ENCODE assay signal across 18 cellular contexts in the genomic region with DNA sequence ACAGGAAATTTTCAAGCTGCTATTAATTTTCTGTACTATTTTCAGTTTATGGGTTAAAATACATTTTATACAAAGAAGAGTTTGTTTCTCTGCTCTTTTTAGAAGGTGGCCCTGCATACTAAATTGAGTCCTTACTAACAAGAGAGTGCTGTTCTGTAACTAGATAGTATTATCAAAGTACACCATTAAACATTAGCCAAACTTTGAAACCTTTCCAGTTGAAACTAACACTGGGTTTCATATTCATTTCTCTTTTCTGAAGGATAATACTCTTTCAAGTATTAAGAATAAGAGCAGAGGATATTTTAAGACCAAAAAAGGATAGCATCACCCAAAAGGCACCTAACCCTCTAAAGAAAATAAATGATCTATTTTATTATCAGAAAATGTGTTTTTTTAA. TPM values are rescaled to one million over a fixed set of nuclear protein-coding genes. Genes with fewer than 3 reads are reported as not detected.
DNase-seq lines count a peak whose midpoint lies in the region; ATAC-seq and TF ChIP-seq lines count a peak whose summit lies in the region.
"Had no signal": no experiment of that assay in that cellular context is flagged by ENCODE, and none has a peak within 500 bp of the region (broad histone marks: within the 10 kb centered on the region; RNA-seq: fewer than 3 reads in every experiment).

No MANE protein-coding gene starts in this region.

- H3K4me3 ChIP-seq in heart left ventricle (no peak overlapping the region), dorsolateral prefrontal cortex (peak overlapping the region in 1 of 59 donors; percentile 2), SJCRH30 (no peak overlapping the region)

- TF ChIP-seq CTCF in heart left ventricle (IDR thresholded peaks at IDR 0.05): no peak
- TF ChIP-seq CTCF in dorsolateral prefrontal cortex (IDR thresholded peaks at IDR 0.05 in 54 of 56, conservative IDR thresholded peaks at IDR 0.05 in 2 of 56; ENCODE audit: low read depth in 1 of 56, partially characterized antibody in 56 of 56): no peak

- no peak for TF ChIP-seq POLR2A in heart left ventricle (IDR thresholded peaks at IDR 0.05)

- peak overlapping the region in 7 of 12 donors; percentile 1 to 44 (median 25) for H3K27ac ChIP-seq in heart left ventricle
- H3K27ac ChIP-seq in dorsolateral prefrontal cortex: peak overlapping the region in 46 of 59 donors; percentile 1 to 76 (median 50)
- no peak overlapping the region for H3K27ac ChIP-seq in SJCRH30

- H3K36me3 ChIP-seq in heart left ventricle (peaks cover 0 to 35% (median 30%) of the 10 kb centered on the region in 9 donors), SJCRH30 (no peaks in the 10 kb centered on the region)

- no peak overlapping the region for H3K4me3 Mint-ChIP-seq in stimulated activated effector memory CD8-positive, alpha-beta T cell treated with anti-CD3 and anti-CD28 coated beads, Interleukin-12 subunit alpha, Interleukin-12 subunit beta, amount 100 ng/mL, for 72 hours
- H3K4me3 Mint-ChIP-seq: activated CD4-positive, alpha-beta T cell treated with anti-CD3 and anti-CD28 coated beads, Interleukin-2, amount 10 ng/mL, durations not matched to agents 24 days and 14 days; IgD-negative memory B cell; T-helper 1 cell treated with Interleukin-12 subunit alpha and Interleukin-12 subunit beta and Interleukin-4 antibody, amounts not matched to agents 30 μg/mL and 1 μg/mL, for 36 hours had no signal

- no peak for DNase-seq in heart left ventricle
- no peak for DNase-seq in left cardiac atrium
- DNase-seq in dorsolateral prefrontal cortex: no peak
- DNase-seq in stimulated activated effector memory CD8-positive, alpha-beta T cell treated with anti-CD3 and anti-CD28 coated beads, Interleukin-12 subunit alpha, Interleukin-12 subunit beta, amount 100 ng/mL, for 72 hours (ENCODE audit: low spot score in 2 of 2): no peak
- DNase-seq in SJCRH30: no peak
- no peak for DNase-seq in NCI-H2196 (lab: John Stamatoyannopoulos, UW; ENCODE audit: unreplicated experiment)
- DNase-seq: activated CD4-positive, alpha-beta T cell treated with anti-CD3 and anti-CD28 coated beads, Interleukin-2, amount 10 ng/mL, durations not matched to agents 24 days and 14 days; DMS153; NCI-H1417; NCI-H345; stimulated activated CD4-positive, alpha-beta T cell treated with anti-CD3 and anti-CD28 coated beads, Interleukin-1b, Interleukin-23, amount 100 ng/mL, for 48 hours had no signal

- ATAC-seq in heart left ventricle (no peak), left cardiac atrium (no peak), HG02981 (IDR thresholded peaks at IDR 0.05; ENCODE audit: unreplicated experiment) (peak; percentile 46), HG03196 (IDR thresholded peaks at IDR 0.05; ENCODE audit: unreplicated experiment) (no peak)
- ATAC-seq in stimulated activated effector memory CD8-positive, alpha-beta T cell treated with anti-CD3 and anti-CD28 coated beads, Interleukin-12 subunit alpha, Interleukin-12 subunit beta, amount 100 ng/mL, for 72 hours: no peak
- ATAC-seq: HCT116 had no signal

- intact Hi-C loops in heart left ventricle (cut with DNase I): loop anchor here in 9 of 10 donors (2.0 to 5.0 kb wide), 5 partner anchors 46 to 194 kb away; partner anchors contain the start of genes SUDS3 (in 8 of the 9) and PEBP1 (in 1 of the 9)
- intact Hi-C loops in left cardiac atrium (cut with DNase I): loop anchor here (5.0 to 10.0 kb wide), 2 partner anchors 58 to 209 kb away; no protein-coding TSS in a partner anchor
- intact Hi-C loops in dorsolateral prefrontal cortex (cut with DNase I): loop anchor here (2.0 to 10.0 kb wide), 4 partner anchors 18 to 122 kb away; partner anchors contain the start of gene PEBP1 (in 1 of the 2)

- H3K4me1 Mint-ChIP-seq in stimulated activated effector memory CD8-positive, alpha-beta T cell treated with anti-CD3 and anti-CD28 coated beads, Interleukin-12 subunit alpha, Interleukin-12 subunit beta, amount 100 ng/mL, for 72 hours: peaks cover 12% of the 10 kb centered on the region

- H3K27me3 ChIP-seq in heart left ventricle (no peaks in the 10 kb centered on the region), dorsolateral prefrontal cortex (no peaks in the 10 kb centered on the region), SJCRH30 (no peaks in the 10 kb centered on the region)

- peak overlapping the region; percentile 57 for H3K27ac Mint-ChIP-seq in stimulated activated effector memory CD8-positive, alpha-beta T cell treated with anti-CD3 and anti-CD28 coated beads, Interleukin-12 subunit alpha, Interleukin-12 subunit beta, amount 100 ng/mL, for 72 hours
- H3K27ac Mint-ChIP-seq: activated CD4-positive, alpha-beta T cell treated with anti-CD3 and anti-CD28 coated beads, Interleukin-2, amount 10 ng/mL, durations not matched to agents 24 days and 14 days; activated T-helper 2 cell treated with anti-CD3 and anti-CD28 coated beads, Interferon-gamma antibody, Interleukin-2, Interleukin-4, amounts not matched to agents 10 μg/mL and 5 μg/mL and 100 μg/mL, durations not matched to agents 14 hours and 24 hours and 36 hours; T-helper 1 cell treated with Interleukin-12 subunit alpha and Interleukin-12 subunit beta and Interleukin-4 antibody, amounts not matched to agents 30 μg/mL and 1 μg/mL, for 36 hours; type B pancreatic cell had no signal

- H3K36me3 Mint-ChIP-seq in stimulated activated effector memory CD8-positive, alpha-beta T cell treated with anti-CD3 and anti-CD28 coated beads, Interleukin-12 subunit alpha, Interleukin-12 subunit beta, amount 100 ng/mL, for 72 hours: peaks cover 65% of the 10 kb centered on the region

- H3K4me1 ChIP-seq in heart left ventricle (peaks cover 0 to 36% (median 24%) of the 10 kb centered on the region in 12 donors), SJCRH30 (peaks cover 9% of the 10 kb centered on the region)

- H3K9me3 ChIP-seq in heart left ventricle (no peaks in the 10 kb centered on the region), SJCRH30 (replicated peaks) (no peaks in the 10 kb centered on the region)

- no peaks in the 10 kb centered on the region for H3K9me3 Mint-ChIP-seq in stimulated activated effector memory CD8-positive, alpha-beta T cell treated with anti-CD3 and anti-CD28 coated beads, Interleukin-12 subunit alpha, Interleukin-12 subunit beta, amount 100 ng/mL, for 72 hours
- H3K9me3 Mint-ChIP-seq: activated CD4-positive, alpha-beta T cell treated with anti-CD3 and anti-CD28 coated beads, Interleukin-2, amount 10 ng/mL, durations not matched to agents 24 days and 14 days; activated T-helper 2 cell treated with anti-CD3 and anti-CD28 coated beads, Interferon-gamma antibody, Interleukin-2, Interleukin-4, amounts not matched to agents 10 μg/mL and 5 μg/mL and 100 μg/mL, durations not matched to agents 14 hours and 24 hours and 36 hours; IgD-negative memory B cell; T-helper 1 cell treated with Interleukin-12 subunit alpha and Interleukin-12 subunit beta and Interleukin-4 antibody, amounts not matched to agents 30 μg/mL and 1 μg/mL, for 36 hours; type B pancreatic cell had no signal

RNA-seq across cellular contexts. Expression of gene PEBP1, which starts 47.2 kb away (rescaled TPM):
- total RNA-seq in heart left ventricle (100 to 1,000 TPM; 301 to 751 (median 420) TPM), left cardiac atrium (100 to 1,000 TPM; 315 to 322 TPM), dorsolateral prefrontal cortex (1,000 to 10,000 TPM in 2 of 120 experiments, 100 to 1,000 TPM in 118; 437 to 1,009 (median 790) TPM)
- polyA plus RNA-seq in heart left ventricle: 100 to 1,000 TPM; 295 to 554 TPM
- total RNA-seq in SJCRH30 (2014; rRNA removed; shearing (Covaris generic)): 172 and 184 TPM in 2 replicates
